In genomic region chr2:28454016-28454930, GRCh38 we compare ENCODE assay signal across 19 cellular contexts. TPM values are rescaled to one million over a fixed set of nuclear protein-coding genes. Genes with fewer than 3 reads are reported as not detected.
DNase-seq lines count a peak whose midpoint lies in the region; ATAC-seq and TF ChIP-seq lines count a peak whose summit lies in the region.
"Had no signal": no experiment of that assay in that cellular context is flagged by ENCODE, and none has a peak within 500 bp of the region (broad histone marks: within the 10 kb centered on the region; RNA-seq: fewer than 3 reads in every experiment).

No MANE protein-coding gene starts in this region.

- DNase-seq in DMS79 (lab: John Stamatoyannopoulos, UW) (peak; percentile 67), NCI-H1436 treated with DMSO at 0.1 percent for 48 hours (lab: John Stamatoyannopoulos, UW) (peak; percentile 28), osteoblast (ENCODE audit: insufficient read length, low spot score, missing footprints) (peak; percentile 62), Karpas-422 (no peak), GM20000 (ENCODE audit: low spot score) (no peak), colonic mucosa (no peak)
- DNase-seq: activated CD4-positive, alpha-beta T cell treated with anti-CD3 and anti-CD28 coated beads, Interleukin-2, amount 50 U/mL, for 48 hours; activated T-cell treated with anti-CD3 and anti-CD28 coated beads, Interleukin-2, amount 50 U/mL, for 4 hours; CD8-positive, alpha-beta T cell; KG1; kidney; NCI-H1092 treated with DMSO at 0.1 percent for 48 hours; NCI-H774; nephron progenitor cell; psoas muscle; stimulated activated naive CD8-positive, alpha-beta T cell treated with anti-CD3 and anti-CD28 coated beads, Interleukin-15, Interleukin-2, amounts not matched to agents 100 U/mL and 50 U/mL, for 24 hours; SW 1271 had no signal

- H4K20me1 ChIP-seq in osteoblast (ENCODE audit: insufficient read depth, low read length) = no peaks in the 10 kb centered on the region
- no peaks in the 10 kb centered on the region for H4K20me1 ChIP-seq in Karpas-422 (ENCODE audit: insufficient read depth, low read depth, low read length)

- H3K27me3 ChIP-seq in esophagus (ENCODE audit: control insufficient read depth in 1 of 2, insufficient read depth in 2 of 2, low read length in 2 of 2) (no peaks in the 10 kb centered on the region), osteoblast (ENCODE audit: insufficient read depth, low read length) (no peaks in the 10 kb centered on the region), Karpas-422 (ENCODE audit: low read length) (no peaks in the 10 kb centered on the region), colonic mucosa (no peaks in the 10 kb centered on the region)

- no peak overlapping the region for H3K9ac ChIP-seq in Karpas-422 (ENCODE audit: low read length)
- H3K9ac ChIP-seq in colonic mucosa (ENCODE audit: low read depth in 2 of 2, low read length in 2 of 2) = no peak overlapping the region

- 63 to 68% methylated on average over 14 of the region's 14 CpGs for WGBS in esophagus, 2 donors

- intact Hi-C loops in colonic mucosa (cut with DNase I) = loop anchor here (5.0 kb wide), 3 partner anchors 57 to 752 kb away; no protein-coding TSS in a partner anchor

- H2AFZ ChIP-seq in osteoblast (ENCODE audit: low read length) = no peak overlapping the region
- no peak overlapping the region for H2AFZ ChIP-seq in Karpas-422 (ENCODE audit: low read length)

- H3K36me3 ChIP-seq in esophagus (ENCODE audit: control insufficient read depth in 2 of 2, insufficient read depth in 2 of 2, low read length in 1 of 2) = no peaks in the 10 kb centered on the region
- H3K36me3 ChIP-seq in osteoblast (ENCODE audit: insufficient read depth, low read length) = no peaks in the 10 kb centered on the region
- no peaks in the 10 kb centered on the region for H3K36me3 ChIP-seq in Karpas-422 (ENCODE audit: insufficient read depth, low read length)
- no peaks in the 10 kb centered on the region for H3K36me3 ChIP-seq in colonic mucosa

- H3K9me3 ChIP-seq in esophagus (ENCODE audit: control insufficient read depth in 2 of 2, insufficient read depth in 1 of 2, low read depth in 1 of 2, low read length in 1 of 2) (no peaks in the 10 kb centered on the region), osteoblast (ENCODE audit: low read depth, low read length) (no peaks in the 10 kb centered on the region), Karpas-422 (ENCODE audit: low read length) (no peaks in the 10 kb centered on the region), colonic mucosa (no peaks in the 10 kb centered on the region)
- H3K9me3 ChIP-seq: psoas muscle had no signal

- H3K79me2 ChIP-seq in osteoblast (ENCODE audit: insufficient read depth, low read length) (no peaks in the 10 kb centered on the region), Karpas-422 (ENCODE audit: low read length) (no peaks in the 10 kb centered on the region)

- no peak overlapping the region for H3K4me3 ChIP-seq in esophagus (ENCODE audit: low read depth in 1 of 2, low read length in 2 of 2)
- no peak overlapping the region for H3K4me3 ChIP-seq in osteoblast (ENCODE audit: insufficient read depth, low read length)
- no peak overlapping the region for H3K4me3 ChIP-seq in Karpas-422 (ENCODE audit: low read length)
- H3K4me3 ChIP-seq in colonic mucosa = no peak overlapping the region
- H3K4me3 ChIP-seq: psoas muscle had no signal

- peak overlapping the region; percentile 76 to 85 for H3K27ac ChIP-seq in esophagus (ENCODE audit: low read depth in 2 of 2, low read length in 1 of 2)
- H3K27ac ChIP-seq in osteoblast (ENCODE audit: low read depth, low read length) = no peak overlapping the region
- no peak overlapping the region for H3K27ac ChIP-seq in Karpas-422 (ENCODE audit: low read length)
- no peak overlapping the region for H3K27ac ChIP-seq in colonic mucosa
- H3K27ac ChIP-seq: psoas muscle had no signal

- no peak for TF ChIP-seq CTCF in osteoblast (IDR thresholded peaks at IDR 0.05; ENCODE audit: extremely low read depth, low read depth, low read length)
- TF ChIP-seq CTCF in GM20000 (IDR thresholded peaks at IDR 0.05; ENCODE audit: extremely low read depth, missing control alignments) = no peak
- TF ChIP-seq CTCF in colonic mucosa (IDR thresholded peaks at IDR 0.05) = no peak

- H3K4me2 ChIP-seq in osteoblast (ENCODE audit: insufficient read depth, low read length) = no peak overlapping the region
- H3K4me2 ChIP-seq in Karpas-422 (ENCODE audit: low read depth, low read length, poor library complexity, severe bottlenecking) = no peak overlapping the region

- no peak for ATAC-seq in GM19455 (IDR thresholded peaks at IDR 0.05; ENCODE audit: unreplicated experiment)
- ATAC-seq: activated T-cell treated with anti-CD3 and anti-CD28 coated beads, Interleukin-2, amount 50 U/mL, for 4 hours; CD8-positive, alpha-beta T cell; psoas muscle; stimulated activated naive CD8-positive, alpha-beta T cell treated with anti-CD3 and anti-CD28 coated beads, Interleukin-15, Interleukin-2, amounts not matched to agents 100 U/mL and 50 U/mL, for 24 hours had no signal

- H3K4me1 ChIP-seq in esophagus (ENCODE audit: control insufficient read depth in 2 of 2, insufficient read depth in 2 of 2, low read length in 1 of 2) = peaks cover 2 to 20% of the 10 kb centered on the region in 2 donors
- peaks cover 10% of the 10 kb centered on the region for H3K4me1 ChIP-seq in osteoblast (ENCODE audit: insufficient read depth, low read length)
- no peaks in the 10 kb centered on the region for H3K4me1 ChIP-seq in Karpas-422 (ENCODE audit: low read length)
- H3K4me1 ChIP-seq in colonic mucosa = no peaks in the 10 kb centered on the region
- H3K4me1 ChIP-seq: psoas muscle had no signal

- H3K9me2 ChIP-seq in Karpas-422 (replicated peaks; ENCODE audit: insufficient read depth, low read length) = no peaks in the 10 kb centered on the region

RNA-seq across cellular contexts. Expression of gene PLB1, which starts 41.6 kb away (rescaled TPM):
- polyA plus RNA-seq in esophagus = 1 to 10 TPM in 1 of 2 donors, under 1 TPM in 1; 0.94 to 1.3 TPM
- total RNA-seq in osteoblast (0.36 and 0.88 TPM in 2 replicates), colonic mucosa (1 to 10 TPM; 1.3 to 3.0 TPM)
- total RNA-seq in Karpas-422 (2014; rRNA removed; shearing (Covaris generic); ENCODE audit: low replicate concordance) = 0.11 TPM in 1 of 2 replicates, not detected in the other

Comparison
In these comparisons a context has a peak if more than half of its experiments do, and no peak if none do; other contexts are left out.
1. DNase-seq: peak in DMS79 (single experiment), NCI-H1436 treated with DMSO at 0.1 percent for 48 hours (single experiment) and osteoblast (single experiment); none in Karpas-422 (single experiment), GM20000 (single experiment) and colonic mucosa (single experiment).
2. H3K27ac ChIP-seq: peak in esophagus (2 of 2); none in osteoblast (single experiment), Karpas-422 (single experiment) and colonic mucosa (single experiment).